ENCODE assay signal across 1 cellular context in the genomic region with DNA sequence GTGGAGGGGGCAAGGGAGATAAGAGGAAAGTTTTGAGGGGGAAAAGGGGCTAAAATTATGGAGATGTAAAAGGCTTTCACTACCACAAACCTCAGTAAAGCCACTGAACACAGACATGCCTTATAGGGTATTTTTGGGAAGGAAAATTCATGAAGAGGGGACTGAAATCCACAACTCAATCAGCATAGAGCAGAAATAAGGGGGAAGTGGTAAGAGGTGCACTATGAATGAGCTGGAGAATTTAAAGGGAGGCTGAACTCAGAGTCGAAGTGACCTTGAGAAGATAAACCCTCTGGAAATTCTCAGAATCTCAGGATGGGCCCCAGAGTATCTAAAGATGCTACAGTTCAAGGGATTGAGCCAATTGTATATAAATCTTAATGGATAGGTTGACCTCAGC.
A peak's percentile ranks its signal among the peaks of the same experiment; 100 is the strongest.
TF ChIP-seq lines count a peak whose summit lies in the region.

No MANE protein-coding gene starts in this region.

TF ChIP-seq in GM12878, 131 proteins besides CTCF, POLR2A, EP300 and RAD21:
- TF ChIP-seq POLR2AphosphoS2 (IDR thresholded peaks at IDR 0.05; ENCODE audit: low read depth, low read length) (no peak), SPI1 (IDR thresholded peaks at IDR 0.05; ENCODE audit: borderline replicate concordance, insufficient read depth, low read depth, low read length) (peak; percentile 58; the same call in 1 of the 2 replicates)
